9 cellular contexts compared by ENCODE assay signal in genomic region chr1:186183970-186184628, GRCh38.
A peak's percentile ranks its signal among the peaks of the same experiment; 100 is the strongest.
DNase-seq lines count a peak whose midpoint lies in the region; ATAC-seq and TF ChIP-seq lines count a peak whose summit lies in the region.
"Had no signal": no experiment of that assay in that cellular context is flagged by ENCODE, and none has a peak within 500 bp of the region (broad histone marks: within the 10 kb centered on the region; RNA-seq: fewer than 3 reads in every experiment).

No MANE protein-coding gene starts in this region.

- H3K79me1 ChIP-seq in mesenchymal stem cell (replicated peaks; ENCODE audit: low read length, poor library complexity, severe bottlenecking) (no peaks in the 10 kb centered on the region), H9 (ENCODE audit: insufficient read depth, low read depth, low read length, poor library complexity, severe bottlenecking) (no peaks in the 10 kb centered on the region)

- no peaks in the 10 kb centered on the region for H4K20me1 ChIP-seq in H9 (ENCODE audit: control insufficient read depth, insufficient read depth, insufficient read length)

- H3K23ac ChIP-seq in mesenchymal stem cell (ENCODE audit: low read length in 2 of 2) = no peak overlapping the region
- H3K23ac ChIP-seq in H9 (ENCODE audit: insufficient read length, low read depth, low read length) = no peak overlapping the region

- TF ChIP-seq CTCF in H9 (conservative IDR thresholded peaks at IDR 0.05) = no peak

- H3K36me3 ChIP-seq in mesenchymal stem cell (ENCODE audit: control insufficient read depth in 1 of 2, insufficient read depth in 2 of 2, low read depth in 1 of 2, low read length in 2 of 2) = peaks cover 0 to 28% of the 10 kb centered on the region in 2 experiments

- H3K9ac ChIP-seq in mesenchymal stem cell (ENCODE audit: low read length) = peak overlapping the region; percentile 82
- H3K9ac ChIP-seq in H9 (ENCODE audit: extremely low read depth, insufficient read length, low read length) = no peak overlapping the region

- DNase-seq in NAMALWA (ENCODE audit: low spot score) = peak; percentile 19
- DNase-seq in mesenchymal stem cell = peak; percentile 66
- DNase-seq in activated naive CD4-positive, alpha-beta T cell treated with anti-CD3 and anti-CD28 coated beads, Interleukin-2, amount 50 U/mL, for 16 hours = no peak
- no peak for DNase-seq in activated CD4-positive, CD25-positive, alpha-beta regulatory T cell treated with anti-CD3 and anti-CD28 coated beads, Interleukin-2, amount 50 U/mL, for 72 hours
- DNase-seq in H9 = no peak
- no peak for DNase-seq in COR-L47 (lab: John Stamatoyannopoulos, UW)
- DNase-seq: activated CD4-positive, CD25-positive, alpha-beta regulatory T cell had no signal

- H3K27ac ChIP-seq in mesenchymal stem cell (ENCODE audit: low read length, poor library complexity, severe bottlenecking) = peak overlapping the region; percentile 84
- no peak overlapping the region for H3K27ac ChIP-seq in H9 (ENCODE audit: insufficient read length, low read depth, low read length)

- 71% methylated on average over 4 of the region's 5 CpGs for WGBS in mesenchymal stem cell
- WGBS in H9 (ENCODE audit: extremely low coverage, insufficient read length, low lambda C conversion rate) = no CpG with 5 or more reads among the region's 5 CpGs

- ATAC-seq in GM18858 (IDR thresholded peaks at IDR 0.05; ENCODE audit: unreplicated experiment) (peak; percentile 54), HG02571 (IDR thresholded peaks at IDR 0.05; ENCODE audit: unreplicated experiment) (peak; percentile 58)

- H3K14ac ChIP-seq in mesenchymal stem cell (ENCODE audit: low read length in 2 of 2) = no peak overlapping the region
- H3K14ac ChIP-seq in H9 (ENCODE audit: insufficient read depth, low read length) = no peak overlapping the region

- no peak overlapping the region; a peak in 1 of 7 replicates for H3K27ac Mint-ChIP-seq in H9

- no peak overlapping the region for H3T11ph ChIP-seq in H9 (ENCODE audit: low read length)

- peak overlapping the region in 1 of 2 experiments; percentile 37 for H3K4ac ChIP-seq in mesenchymal stem cell (ENCODE audit: low read depth in 1 of 2, low read length in 2 of 2)
- H3K4ac ChIP-seq in H9 (ENCODE audit: low read depth, low read length) = no peak overlapping the region

- no peaks in the 10 kb centered on the region for H3K79me2 ChIP-seq in H9 (ENCODE audit: insufficient read depth, low read length)

- H2BK20ac ChIP-seq in H9 (ENCODE audit: low read depth, low read length, poor library complexity, severe bottlenecking) = no peak overlapping the region

- H3K27me3 Mint-ChIP-seq in H9 (ENCODE audit: low read depth) = no peaks in the 10 kb centered on the region

- H3K4me1 ChIP-seq in mesenchymal stem cell (ENCODE audit: control insufficient read depth, insufficient read depth, low read depth, low read length) (peaks cover 8% of the 10 kb centered on the region), H9 (ENCODE audit: insufficient read depth, low read length) (peaks cover 2% of the 10 kb centered on the region; the same call in 1 of the 2 replicates)

- H2BK12ac ChIP-seq in mesenchymal stem cell (ENCODE audit: low read length in 2 of 2) = no peak overlapping the region
- no peak overlapping the region for H2BK12ac ChIP-seq in H9 (ENCODE audit: insufficient read length, low read depth, low read length)

- H2BK15ac ChIP-seq in mesenchymal stem cell (ENCODE audit: low read depth, poor library complexity, severe bottlenecking) = no peak overlapping the region
- H2BK15ac ChIP-seq in H9 (ENCODE audit: low read depth, low read length) = no peak overlapping the region

- no peaks in the 10 kb centered on the region for H3K23me2 ChIP-seq in H9 (ENCODE audit: insufficient read length, low read depth, low read length, poor library complexity, severe bottlenecking)

- no peak overlapping the region for H4K5ac ChIP-seq in H9 (ENCODE audit: insufficient read length, low read depth, low read length)

- no peaks in the 10 kb centered on the region for H3K27me3 ChIP-seq in mesenchymal stem cell (ENCODE audit: control insufficient read depth in 1 of 2, insufficient read depth in 1 of 2, low read length in 2 of 2)
- H3K27me3 ChIP-seq in H9 (ENCODE audit: insufficient read depth, low read length) = no peaks in the 10 kb centered on the region

- H4K91ac ChIP-seq in mesenchymal stem cell (ENCODE audit: low read length) (no peak overlapping the region), H9 (ENCODE audit: insufficient read length, low read depth, low read length) (no peak overlapping the region)

- no peaks in the 10 kb centered on the region for H3K9me3 Mint-ChIP-seq in H9

- peak overlapping the region; percentile 86 for H2BK5ac ChIP-seq in mesenchymal stem cell (ENCODE audit: low read depth, low read length, poor library complexity, severe bottlenecking)
- no peak overlapping the region for H2BK5ac ChIP-seq in H9 (ENCODE audit: insufficient read length, low read length)

- H4K8ac ChIP-seq in mesenchymal stem cell (ENCODE audit: low read length) (no peak overlapping the region), H9 (replicated peaks; ENCODE audit: insufficient read length, low read depth, low read length) (no peak overlapping the region)

- H3K4me3 Mint-ChIP-seq in H9 = no peak overlapping the region

- no peaks in the 10 kb centered on the region for H3K36me3 Mint-ChIP-seq in H9 (ENCODE audit: insufficient read depth in 1 of 3, low read depth in 3 of 3)

- no peak overlapping the region for H3K4me2 ChIP-seq in mesenchymal stem cell (ENCODE audit: low read length, poor library complexity, severe bottlenecking)
- no peak overlapping the region for H3K4me2 ChIP-seq in H9 (ENCODE audit: insufficient read depth, insufficient read length, low read length)

- peak overlapping the region in 1 of 2 experiments; percentile 38 for H3K4me3 ChIP-seq in mesenchymal stem cell (ENCODE audit: insufficient read depth in 1 of 2, low read depth in 1 of 2, low read length in 2 of 2)

- H2AFZ ChIP-seq in mesenchymal stem cell (ENCODE audit: low read depth, low read length) (no peak overlapping the region), H9 (ENCODE audit: low read length) (no peak overlapping the region)

- no peaks in the 10 kb centered on the region for H3K4me1 Mint-ChIP-seq in H9

- H2AK5ac ChIP-seq in mesenchymal stem cell (ENCODE audit: low read length, severe bottlenecking) (peak overlapping the region; percentile 92), H9 (ENCODE audit: insufficient read length, low read length) (no peak overlapping the region)

- H3K56ac ChIP-seq in H9 (ENCODE audit: insufficient read length, low read depth, low read length) = no peak overlapping the region

- no peak overlapping the region for H3K18ac ChIP-seq in mesenchymal stem cell (ENCODE audit: low read depth in 1 of 2, low read length in 2 of 2)
- H3K18ac ChIP-seq in H9 (ENCODE audit: insufficient read length, low read depth, low read length) = no peak overlapping the region

- H2BK120ac ChIP-seq in mesenchymal stem cell (ENCODE audit: low read depth, low read length) = no peak overlapping the region
- H2BK120ac ChIP-seq in H9 (ENCODE audit: low read depth, low read length, poor library complexity, severe bottlenecking) = no peak overlapping the region

- H3K9me3 ChIP-seq in mesenchymal stem cell (ENCODE audit: control insufficient read depth, low read length) = peaks cover 4% of the 10 kb centered on the region
- no peaks in the 10 kb centered on the region for H3K9me3 ChIP-seq in H9 (ENCODE audit: control insufficient read depth, low read depth, low read length)

Comparison
In these comparisons a context has a peak if more than half of its experiments do, and no peak if none do; other contexts are left out.
1. DNase-seq: peak in NAMALWA (single experiment) and mesenchymal stem cell (single experiment); none in activated naive CD4-positive, alpha-beta T cell treated with anti-CD3 and anti-CD28 coated beads, Interleukin-2, amount 50 U/mL, for 16 hours (single experiment), activated CD4-positive, CD25-positive, alpha-beta regulatory T cell treated with anti-CD3 and anti-CD28 coated beads, Interleukin-2, amount 50 U/mL, for 72 hours (single experiment), H9 (single experiment) and COR-L47 (single experiment).